33 cellular contexts compared by ENCODE assay signal in the genomic region with DNA sequence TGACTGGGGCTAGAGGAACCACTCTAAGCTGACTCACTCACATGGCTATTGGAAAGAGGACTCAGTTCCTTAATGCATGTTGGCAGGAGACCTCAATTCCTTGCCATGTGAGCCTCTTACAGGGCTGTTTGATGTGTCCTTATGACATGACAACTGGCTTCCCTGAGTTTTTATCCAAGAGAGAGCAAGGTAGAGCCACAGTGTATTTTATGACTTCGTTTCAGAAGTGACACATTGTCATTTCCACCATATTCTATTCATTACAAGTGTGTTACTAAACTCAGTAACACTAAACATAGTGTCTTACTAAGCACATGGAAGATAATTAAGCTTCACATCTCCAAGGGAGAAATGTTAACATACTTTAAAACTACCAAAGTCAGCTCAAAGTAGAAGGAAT.
"Had no signal": no experiment of that assay in that cellular context is flagged by ENCODE, and none has a peak within 500 bp of the region (broad histone marks: within the 10 kb centered on the region; RNA-seq: fewer than 3 reads in every experiment).

No MANE protein-coding gene starts in this region.

- H3K36me3 Mint-ChIP-seq: activated naive CD4-positive, alpha-beta T cell treated with anti-CD3 and anti-CD28 coated beads, Interleukin-2, amount 10 ng/mL, durations not matched to agents 7 days and 5 days; activated naive CD8-positive, alpha-beta T cell treated with anti-CD3 and anti-CD28 coated beads for 36 hours; activated naive CD8-positive, alpha-beta T cell treated with anti-CD3 and anti-CD28 coated beads, Interleukin-2, amount 10 ng/mL, durations not matched to agents 7 days and 5 days; brain had no signal

- H3K4me1 Mint-ChIP-seq: activated naive CD4-positive, alpha-beta T cell treated with anti-CD3 and anti-CD28 coated beads, Interleukin-2, amount 10 ng/mL, durations not matched to agents 7 days and 5 days; activated naive CD4-positive, alpha-beta T cell treated with anti-CD3 and anti-CD28 coated beads, Interleukin-2, amount 50 U/mL, for 24 hours; activated naive CD8-positive, alpha-beta T cell treated with anti-CD3 and anti-CD28 coated beads for 36 hours; activated naive CD8-positive, alpha-beta T cell treated with anti-CD3 and anti-CD28 coated beads, Interleukin-2, amount 10 ng/mL, durations not matched to agents 7 days and 5 days; activated naive CD8-positive, alpha-beta T cell treated with anti-CD3 and anti-CD28 coated beads, Interleukin-2, amount 50 U/mL, for 24 hours; activated T-helper 17 cell treated with anti-CD3 and anti-CD28 coated beads, Interleukin-2, amount 50 U/mL, for 72 hours; brain; central memory CD8-positive, alpha-beta T cell had no signal

- H3K27ac Mint-ChIP-seq: activated naive CD4-positive, alpha-beta T cell treated with anti-CD3 and anti-CD28 coated beads for 36 hours; activated naive CD4-positive, alpha-beta T cell treated with anti-CD3 and anti-CD28 coated beads, Interleukin-2, amount 10 ng/mL, durations not matched to agents 7 days and 5 days; activated naive CD4-positive, alpha-beta T cell treated with anti-CD3 and anti-CD28 coated beads, Interleukin-2, amount 50 U/mL, for 24 hours; activated naive CD4-positive, alpha-beta T cell treated with anti-CD3 and anti-CD28 coated beads, Interleukin-2, amount 50 U/mL, for 72 hours; activated naive CD8-positive, alpha-beta T cell; activated naive CD8-positive, alpha-beta T cell treated with anti-CD3 and anti-CD28 coated beads for 36 hours; activated naive CD8-positive, alpha-beta T cell treated with anti-CD3 and anti-CD28 coated beads, Interleukin-2, amount 10 ng/mL, durations not matched to agents 7 days and 5 days; activated naive CD8-positive, alpha-beta T cell treated with anti-CD3 and anti-CD28 coated beads, Interleukin-2, amount 50 U/mL, for 24 hours; activated T-helper 17 cell treated with anti-CD3 and anti-CD28 coated beads, Interleukin-2, amount 50 U/mL, for 72 hours; activated T-helper 2 cell treated with anti-CD3 and anti-CD28 coated beads, Interferon-gamma antibody, Interleukin-2, Interleukin-4, amounts not matched to agents 10 μg/mL and 5 μg/mL and 100 μg/mL, durations not matched to agents 14 hours and 24 hours and 36 hours; brain had no signal

- DNase-seq: activated effector memory CD4-positive, alpha-beta T cell treated with anti-CD3 and anti-CD28 coated beads, Interleukin-2, amount 50 U/mL, for 16 hours; activated effector memory CD4-positive, alpha-beta T cell treated with Interleukin-2 at 50 U/mL for 16 hours; activated gamma-delta T cell; activated gamma-delta T cell treated with Interleukin-2 at 50 U/mL for 16 hours; activated naive CD4-positive, alpha-beta T cell; activated naive CD4-positive, alpha-beta T cell treated with anti-CD3 and anti-CD28 coated beads for 36 hours; activated naive CD4-positive, alpha-beta T cell treated with anti-CD3 and anti-CD28 coated beads, Interleukin-2, amount 10 ng/mL, durations not matched to agents 7 days and 5 days; activated naive CD4-positive, alpha-beta T cell treated with anti-CD3 and anti-CD28 coated beads, Interleukin-2, amount 50 U/mL, for 16 hours; activated naive CD4-positive, alpha-beta T cell treated with Interleukin-2 at 50 U/mL for 16 hours; activated naive CD8-positive, alpha-beta T cell treated with anti-CD3 and anti-CD28 coated beads for 36 hours; activated naive CD8-positive, alpha-beta T cell treated with anti-CD3 and anti-CD28 coated beads, Interleukin-2, amount 10 ng/mL, durations not matched to agents 7 days and 5 days; activated naive CD8-positive, alpha-beta T cell treated with anti-CD3 and anti-CD28 coated beads, Interleukin-2, amount 50 U/mL, for 24 hours; activated T-cell treated with anti-CD3 and anti-CD28 coated beads for 4 hours; activated T-cell treated with anti-CD3 and anti-CD28 coated beads, Interleukin-2, amount 50 U/mL, for 1 hour; activated T-cell treated with anti-CD3 and anti-CD28 coated beads, Interleukin-2, amount 50 U/mL, for 4 hours; activated T-cell treated with anti-CD3 and anti-CD28 coated beads, Interleukin-2, amount 50 U/mL, for 48 hours; adrenal gland; amniotic stem cell; amygdala; anterior cingulate cortex; aorta; body of pancreas; brain microvascular endothelial cell; caudate nucleus; central memory CD4-positive, alpha-beta T cell; cerebellar nuclear complex had no signal

- H3K4me3 Mint-ChIP-seq: activated naive CD4-positive, alpha-beta T cell treated with anti-CD3 and anti-CD28 coated beads for 36 hours; activated naive CD4-positive, alpha-beta T cell treated with anti-CD3 and anti-CD28 coated beads, Interleukin-2, amount 10 ng/mL, durations not matched to agents 7 days and 5 days; activated naive CD4-positive, alpha-beta T cell treated with anti-CD3 and anti-CD28 coated beads, Interleukin-2, amount 50 U/mL, for 24 hours; activated naive CD8-positive, alpha-beta T cell; activated naive CD8-positive, alpha-beta T cell treated with anti-CD3 and anti-CD28 coated beads for 36 hours; activated naive CD8-positive, alpha-beta T cell treated with anti-CD3 and anti-CD28 coated beads, Interleukin-2, amount 10 ng/mL, durations not matched to agents 7 days and 5 days; activated naive CD8-positive, alpha-beta T cell treated with anti-CD3 and anti-CD28 coated beads, Interleukin-2, amount 50 U/mL, for 24 hours; activated T-cell treated with anti-CD3 and anti-CD28 coated beads, Interleukin-2, amount 50 U/mL, for 4 hours; activated T-helper 17 cell treated with anti-CD3 and anti-CD28 coated beads, Interleukin-2, amount 50 U/mL, for 72 hours; brain; central memory CD8-positive, alpha-beta T cell had no signal

- ATAC-seq: activated naive CD4-positive, alpha-beta T cell treated with anti-CD3 and anti-CD28 coated beads, Interleukin-2, amount 50 U/mL, for 72 hours; activated naive CD8-positive, alpha-beta T cell treated with anti-CD3 and anti-CD28 coated beads, Interleukin-2, amount 50 U/mL, for 24 hours; activated T-cell treated with anti-CD3 and anti-CD28 coated beads, Interleukin-2, amount 50 U/mL, for 4 hours; activated T-helper 17 cell treated with anti-CD3 and anti-CD28 coated beads, Interleukin-2, amount 50 U/mL, for 72 hours; body of pancreas had no signal
